Comparison of ENCODE assay signal across 15 cellular contexts in genomic region chr10:97518601-97519043, GRCh38. TPM values are rescaled to one million over a fixed set of nuclear protein-coding genes. Genes with fewer than 3 reads are reported as not detected.
DNase-seq lines count a peak whose midpoint lies in the region; ATAC-seq and TF ChIP-seq lines count a peak whose summit lies in the region.
"Had no signal": no experiment of that assay in that cellular context is flagged by ENCODE, and none has a peak within 500 bp of the region (broad histone marks: within the 10 kb centered on the region; RNA-seq: fewer than 3 reads in every experiment).

No MANE protein-coding gene starts in this region.

- ATAC-seq in WTC11 (no peak), sciatic nerve (peak; percentile 36)

- H3K9ac ChIP-seq in GM23248: 0 out of 2 replicates have a peak overlapping the region, but pooled peaks have one; percentile 25

- H3K9me2 ChIP-seq in GM23248 (ENCODE audit: insufficient read depth): no peaks in the 10 kb centered on the region

- no peak overlapping the region for H2AFZ ChIP-seq in GM23248

- TF ChIP-seq CTCF in WTC11 (IDR thresholded peaks at IDR 0.05) (no peak), fibroblast of the aortic adventitia (IDR thresholded peaks at IDR 0.05; ENCODE audit: insufficient read depth, low read length) (no peak)

- H3K4me2 ChIP-seq in GM23248 (ENCODE audit: unreplicated experiment): peak overlapping the region; percentile 23

- H3K4me3 Mint-ChIP-seq in WTC11: no peak overlapping the region
- H3K4me3 Mint-ChIP-seq: activated naive CD8-positive, alpha-beta T cell treated with anti-CD3 and anti-CD28 coated beads, Interleukin-2, amount 10 ng/mL, durations not matched to agents 7 days and 5 days had no signal

- H3K27ac ChIP-seq in GM23248: peak overlapping the region; percentile 37

- H4K20me1 ChIP-seq in GM23248 (ENCODE audit: insufficient read depth): peaks cover 8% of the 10 kb centered on the region

- peaks cover 15% of the 10 kb centered on the region for H3F3A ChIP-seq in GM23248 (ENCODE audit: insufficient read depth)

- H3K79me2 ChIP-seq in GM23248 (ENCODE audit: insufficient read depth): peaks cover 96% of the 10 kb centered on the region

- peaks cover 43% of the 10 kb centered on the region for H3K4me1 Mint-ChIP-seq in WTC11
- H3K4me1 Mint-ChIP-seq: activated naive CD8-positive, alpha-beta T cell treated with anti-CD3 and anti-CD28 coated beads, Interleukin-2, amount 10 ng/mL, durations not matched to agents 7 days and 5 days had no signal

- H3K27ac Mint-ChIP-seq in WTC11: peak overlapping the region; percentile 55; the same call in 1 of the 2 replicates
- H3K27ac Mint-ChIP-seq: activated naive CD8-positive, alpha-beta T cell treated with anti-CD3 and anti-CD28 coated beads, Interleukin-2, amount 10 ng/mL, durations not matched to agents 7 days and 5 days had no signal

- POLR2A ChIA-PET in WTC11 (lab: Charles Lee): no interaction called here

- H3K36me3 ChIP-seq in GM23248 (ENCODE audit: low read depth): no peaks in the 10 kb centered on the region

- no peaks in the 10 kb centered on the region for H3K36me3 Mint-ChIP-seq in WTC11
- H3K36me3 Mint-ChIP-seq: activated naive CD8-positive, alpha-beta T cell treated with anti-CD3 and anti-CD28 coated beads, Interleukin-2, amount 10 ng/mL, durations not matched to agents 7 days and 5 days had no signal

- no peak overlapping the region for H3K4me3 ChIP-seq in GM23248
- H3K4me3 ChIP-seq in fibroblast of the aortic adventitia (ENCODE audit: low read depth, low read length): no peak overlapping the region
- H3K4me3 ChIP-seq: skin epidermis had no signal

- DNase-seq in GM23248: peak; percentile 79
- no peak for DNase-seq in WTC11 (ENCODE audit: low spot score)
- DNase-seq in fibroblast of the aortic adventitia (ENCODE audit: low read depth): peak; percentile 56
- DNase-seq in sciatic nerve (ENCODE audit: low spot score): no peak
- no peak for DNase-seq in cerebellum (ENCODE audit: low spot score)
- DNase-seq in stimulated activated CD4-positive, alpha-beta T cell treated with anti-CD3 and anti-CD28 coated beads, Interleukin-4, amount 100 ng/mL, for 4 hours: no peak
- DNase-seq in iPS-NIHi11 (ENCODE audit: low spot score): no peak
- DNase-seq in posterior vena cava (ENCODE audit: low spot score): no peak
- DNase-seq: activated CD8-positive, alpha-beta memory T cell treated with anti-CD3 and anti-CD28 coated beads for 24 hours; activated naive CD8-positive, alpha-beta T cell treated with anti-CD3 and anti-CD28 coated beads, Interleukin-2, amount 10 ng/mL, durations not matched to agents 7 days and 5 days; effector memory CD4-positive, alpha-beta T cell; Kasumi-1; NCI-H2081 treated with DMSO at 0.1 percent for 48 hours had no signal

- CTCF ChIA-PET in WTC11 (lab: Charles Lee): interaction anchor here (0.7 to 2.1 kb wide), 3 partner anchors 14 to 31 kb away, joined by 3 to 13 read pairs (median 3); no protein-coding TSS in a partner anchor

- intact Hi-C loops in sciatic nerve (cut with DNase I) (no loop called here), posterior vena cava (cut with DNase I) (no loop called here)

- H3K9me3 Mint-ChIP-seq in WTC11: no peaks in the 10 kb centered on the region
- H3K9me3 Mint-ChIP-seq: activated naive CD8-positive, alpha-beta T cell treated with anti-CD3 and anti-CD28 coated beads, Interleukin-2, amount 10 ng/mL, durations not matched to agents 7 days and 5 days had no signal

- H3K27me3 Mint-ChIP-seq in WTC11 (ENCODE audit: low read depth): no peaks in the 10 kb centered on the region; the same call in 1 of the 2 replicates

- H3K9me3 ChIP-seq in GM23248 (ENCODE audit: low read depth): no peaks in the 10 kb centered on the region

- WGBS in GM23248 (ENCODE audit: low coverage in 1 of 2, low lambda C conversion rate in 2 of 2, missing lambda C conversion rate in 2 of 2), 2 experiments: 8 to 11% methylated on average over 3 of the region's 3 CpGs

- no peaks in the 10 kb centered on the region for H3K27me3 ChIP-seq in GM23248 (replicated peaks; ENCODE audit: insufficient read depth)

- H3K4me1 ChIP-seq in GM23248 (ENCODE audit: insufficient read depth): peaks cover 19% of the 10 kb centered on the region

- in situ Hi-C loops in GM23248 (cut with MboI): no loop called here

TF ChIP-seq in WTC11, 78 proteins besides CTCF, POLR2A, EP300 and RAD21:
- TF ChIP-seq TEAD4 (CRISPR knock-in tag; IDR thresholded peaks at IDR 0.05) (no peak), PRRX2 (CRISPR knock-in tag; IDR thresholded peaks at IDR 0.05) (no peak), ZNF281 (CRISPR knock-in tag; IDR thresholded peaks at IDR 0.05) (no peak), ATF3 (CRISPR knock-in tag; conservative IDR thresholded peaks at IDR 0.05) (no peak), KAT7 (CRISPR knock-in tag; IDR thresholded peaks at IDR 0.05; ENCODE audit: borderline replicate concordance) (no peak), ATF2 (CRISPR knock-in tag; IDR thresholded peaks at IDR 0.05; ENCODE audit: borderline replicate concordance, low read depth) (no peak), SOX15 (CRISPR knock-in tag; IDR thresholded peaks at IDR 0.05) (no peak), NFYB (CRISPR knock-in tag; conservative IDR thresholded peaks at IDR 0.05; ENCODE audit: low read depth) (no peak)

RNA-seq across cellular contexts. Expression of gene UBTD1, which starts 19.9 kb away (rescaled TPM):
- 16.2 and 20.8 TPM in 2 replicates for total RNA-seq in GM23248 (2014; rRNA removed; shearing (Covaris generic))
- polyA plus RNA-seq in GM23248 (2016; fragmentation: Nextera tagmentation; extraction: Ambion mirVana): 27.2 and 29.8 TPM in 2 replicates
- total RNA-seq in WTC11 (2021) (29.1 to 35.7 TPM (median 31.2 TPM) in 3 replicates), fibroblast of the aortic adventitia (ENCODE audit: low replicate concordance) (22.1 and 35.2 TPM in 2 replicates), sciatic nerve (8.1 TPM), cerebellum (2.3 TPM), posterior vena cava (10 to 100 TPM; 15.6 to 16.5 TPM)

RNA-seq across cellular contexts. Expression of gene MMS19, which starts 20.4 kb away (rescaled TPM):
- 89.7 and 116 TPM in 2 replicates for total RNA-seq in GM23248 (2014; rRNA removed; shearing (Covaris generic))
- 40.0 and 40.6 TPM in 2 replicates for polyA plus RNA-seq in GM23248 (2016; fragmentation: Nextera tagmentation; extraction: Ambion mirVana)
- 135 to 153 TPM (median 141 TPM) in 3 replicates for total RNA-seq in WTC11 (2021)
- total RNA-seq in fibroblast of the aortic adventitia (ENCODE audit: low replicate concordance): 50.9 and 81.1 TPM in 2 replicates
- total RNA-seq in sciatic nerve: 65.9 TPM
- total RNA-seq in cerebellum: 53.3 TPM
- total RNA-seq in posterior vena cava: 10 to 100 TPM; 29.5 to 32.1 TPM

RNA-seq across cellular contexts. Expression of gene ANKRD2, which starts 54.0 kb away (rescaled TPM):
- total RNA-seq in GM23248 (2014; rRNA removed; shearing (Covaris generic)): not detected in 2 replicates
- polyA plus RNA-seq in GM23248 (2016; fragmentation: Nextera tagmentation; extraction: Ambion mirVana): not detected in 2 replicates
- not detected in 3 replicates for total RNA-seq in WTC11 (2021)
- total RNA-seq in fibroblast of the aortic adventitia (ENCODE audit: low replicate concordance): 0.27 and 0.57 TPM in 2 replicates
- total RNA-seq in sciatic nerve: not detected
- total RNA-seq in cerebellum: not detected
- 1 to 10 TPM in 1 of 2 donors, under 1 TPM in 1; 0.67 to 1.1 TPM for total RNA-seq in posterior vena cava
- total RNA-seq: OCI-LY7 had no signal

Comparison
In these comparisons a context has a peak if more than half of its experiments do, and no peak if none do; other contexts are left out.
1. DNase-seq: peak in GM23248 (single experiment) and fibroblast of the aortic adventitia (single experiment); none in WTC11 (single experiment), sciatic nerve (single experiment), cerebellum (single experiment), stimulated activated CD4-positive, alpha-beta T cell treated with anti-CD3 and anti-CD28 coated beads, Interleukin-4, amount 100 ng/mL, for 4 hours (0 of 2), iPS-NIHi11 (single experiment) and posterior vena cava (single experiment).